Comparison of ENCODE assay signal across 9 cellular contexts in the genomic region with DNA sequence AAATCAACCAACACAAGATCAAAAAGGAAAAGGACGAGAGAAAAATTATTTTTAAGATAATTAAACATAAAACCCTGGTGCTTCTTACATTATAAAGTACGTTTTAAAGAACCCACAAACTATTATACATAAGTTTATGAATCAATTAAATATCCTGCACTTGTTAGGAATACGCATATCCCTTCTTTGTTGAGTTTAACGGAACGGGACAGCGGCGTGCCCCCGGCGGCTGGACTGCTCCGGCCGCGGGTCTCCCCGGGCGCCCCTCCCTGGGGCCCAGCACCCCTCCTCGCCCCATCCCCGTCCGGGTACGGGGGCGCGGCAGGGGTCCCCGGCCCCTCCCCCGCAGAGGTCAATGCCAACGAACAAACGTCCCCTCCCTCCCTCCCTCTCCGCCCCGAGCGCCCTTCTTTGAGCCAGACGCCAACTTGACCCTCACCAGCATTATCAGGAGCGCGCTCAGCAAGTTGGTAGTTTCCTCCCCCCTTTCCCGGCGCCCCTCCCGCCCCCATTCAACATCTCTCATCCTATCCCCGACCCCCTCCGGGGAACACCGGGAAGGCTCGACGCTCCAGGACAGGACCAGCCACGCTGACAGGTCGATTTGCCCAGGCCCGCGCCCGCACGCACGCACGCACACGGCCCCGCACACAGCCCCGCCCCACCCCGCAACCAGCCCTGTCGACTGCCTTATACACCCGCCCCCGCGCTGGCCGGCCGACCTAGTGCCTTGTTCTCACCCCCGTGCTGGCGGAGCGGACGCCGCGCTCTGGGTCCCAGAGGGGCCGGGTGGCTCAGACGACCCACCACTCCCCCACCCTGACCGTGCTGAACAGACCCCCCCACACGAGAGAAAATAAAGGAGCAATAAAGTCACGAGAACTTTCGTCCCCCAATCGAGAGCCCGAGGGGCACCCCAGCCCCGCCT. TPM values are rescaled to one million over a fixed set of nuclear protein-coding genes. Genes with fewer than 3 reads are reported as not detected.
DNase-seq lines count a peak whose midpoint lies in the region; ATAC-seq and TF ChIP-seq lines count a peak whose summit lies in the region.
"Had no signal": no experiment of that assay in that cellular context is flagged by ENCODE, and none has a peak within 500 bp of the region (broad histone marks: within the 10 kb centered on the region; RNA-seq: fewer than 3 reads in every experiment).

No MANE protein-coding gene starts in this region.

- TF ChIP-seq POLR2A in breast epithelium (IDR thresholded peaks at IDR 0.05): no peak

- no peaks in the 10 kb centered on the region for H3K36me3 ChIP-seq in A673 (ENCODE audit: insufficient read depth, low read length, poor library complexity, severe bottlenecking)
- H3K36me3 ChIP-seq in breast epithelium: no peaks in the 10 kb centered on the region

- CTCF ChIA-PET in A673 (lab: Charles Lee): no interaction called here

- H3K27me3 ChIP-seq in A673 (replicated peaks; ENCODE audit: insufficient read depth, low read depth, low read length, poor library complexity) (no peaks in the 10 kb centered on the region), breast epithelium (no peaks in the 10 kb centered on the region)

- H3K27ac Mint-ChIP-seq in naive B cell: peak overlapping the region; percentile 86 to 99 (median 96)

- H3K27ac ChIP-seq in A673 (ENCODE audit: low read depth, low read length, poor library complexity, severe bottlenecking) (no peak overlapping the region), breast epithelium (peak overlapping the region; percentile 68 to 80)

- TF ChIP-seq CTCF in A673 (conservative IDR thresholded peaks at IDR 0.05; ENCODE audit: low read depth, low read length) (no peak), breast epithelium (IDR thresholded peaks at IDR 0.05) (no peak)

- H3K9me3 Mint-ChIP-seq in naive B cell: no peaks in the 10 kb centered on the region

- peaks cover 19% of the 10 kb centered on the region for H3K4me1 ChIP-seq in A673 (ENCODE audit: insufficient read depth, low read length, poor library complexity, severe bottlenecking)
- peaks cover 0 to 2% of the 10 kb centered on the region in 2 donors for H3K4me1 ChIP-seq in breast epithelium

- H3K36me3 Mint-ChIP-seq in naive B cell: peaks cover 9% of the 10 kb centered on the region in 2 donors

- H3K9me3 ChIP-seq in A673 (ENCODE audit: low read depth, low read length, poor library complexity, severe bottlenecking) (no peaks in the 10 kb centered on the region), breast epithelium (no peaks in the 10 kb centered on the region)

- BruUV-seq in A673 (replicated peaks; lab: Mats Ljungman, UMichigan): TSS peak; percentile 81

- no peak overlapping the region for H3K4me3 ChIP-seq in A673 (ENCODE audit: low read depth, low read length, poor library complexity, severe bottlenecking)
- H3K4me3 ChIP-seq in breast epithelium: peak overlapping the region; percentile 31 to 59 (median 40)

- DNase-seq in A673 (ENCODE audit: low spot score) (no peak), KG1 (lab: John Stamatoyannopoulos, UW) (peak; percentile 59), breast epithelium (ENCODE audit: low spot score in 2 of 2) (no peak), naive B cell (peak; percentile 56), globus pallidus (ENCODE audit: low spot score) (no peak)
- DNase-seq: NK-92 treated with Interleukin-12 subunit alpha and Interleukin-12 subunit beta, amount 100 ng/mL, for 24 hours had no signal

- peak overlapping the region; percentile 89 to 98 (median 97) for H3K4me3 Mint-ChIP-seq in naive B cell

- POLR2A ChIA-PET in A673 (lab: Charles Lee; ENCODE audit: low non-redundant PET): no interaction called here

- H3K4me1 Mint-ChIP-seq in naive B cell: peaks cover 35 to 62% (median 44%) of the 10 kb centered on the region in 3 donors

- H3K27me3 Mint-ChIP-seq in naive B cell: no peaks in the 10 kb centered on the region

- intact Hi-C loops in A673 (cut with micrococcal nuclease; ENCODE audit: unreplicated experiment) (no loop called here), breast epithelium (cut with DNase I; ENCODE audit: low total_unique reads) (no loop called here)

- ATAC-seq in naive B cell (ENCODE audit: low read depth in 2 of 2) (peak; percentile 8), GM21619 (IDR thresholded peaks at IDR 0.05; ENCODE audit: unreplicated experiment) (no peak), HG03354 (IDR thresholded peaks at IDR 0.05; ENCODE audit: poor library complexity, severe bottlenecking, unreplicated experiment) (no peak), HG02798 (IDR thresholded peaks at IDR 0.05; ENCODE audit: poor library complexity, unreplicated experiment) (no peak)

RNA-seq across cellular contexts. Expression of a gene that starts 5.1 kb away (rescaled TPM):
- total RNA-seq in A673 (2021) (not detected in 2 replicates), breast epithelium (10 to 100 TPM in 1 of 3 donors, 1 to 10 TPM in 2; 7.0 to 21.0 (median 9.2) TPM)
- 10 to 100 TPM; 39.9 to 88.3 (median 50.8) TPM for polyA plus RNA-seq in naive B cell (ENCODE audit: low read depth in 6 of 6)

RNA-seq across cellular contexts. Expression of a gene that starts 18.9 kb away (rescaled TPM):
- total RNA-seq in A673 (2021) (85.7 and 109 TPM in 2 replicates), breast epithelium (10 to 100 TPM; 29.7 to 37.4 (median 31.7) TPM)
- 10 to 100 TPM; 20.2 to 36.3 (median 24.1) TPM for polyA plus RNA-seq in naive B cell (ENCODE audit: low read depth in 6 of 6)

RNA-seq across cellular contexts. Expression of a gene that starts 20.5 kb away (rescaled TPM):
- total RNA-seq in A673 (2021) (119 and 126 TPM in 2 replicates), breast epithelium (10 to 100 TPM in 2 of 3 donors, 1 to 10 TPM in 1; 8.5 to 20.5 (median 19.7) TPM)
- 1 to 10 TPM in 2 of 6 donors, under 1 TPM in 4; 0.47 to 1.4 (median 0.67) TPM for polyA plus RNA-seq in naive B cell (ENCODE audit: low read depth in 6 of 6)

RNA-seq across cellular contexts. Expression of a gene that starts 52.6 kb away (rescaled TPM):
- 63.3 and 69.5 TPM in 2 replicates for total RNA-seq in A673 (2021)
- total RNA-seq in breast epithelium: 10 to 100 TPM; 74.6 to 78.3 (median 75.2) TPM
- 10 to 100 TPM; 48.2 to 84.3 (median 60.0) TPM for polyA plus RNA-seq in naive B cell (ENCODE audit: low read depth in 6 of 6)

RNA-seq across cellular contexts. Expression of a gene that starts 52.6 kb away (rescaled TPM):
- total RNA-seq in A673 (2021) (148 and 164 TPM in 2 replicates), breast epithelium (100 to 1,000 TPM in 1 of 3 donors, 10 to 100 TPM in 2; 20.6 to 146 (median 79.6) TPM)
- 1,000 to 10,000 TPM in 2 of 6 donors, 100 to 1,000 TPM in 4; 351 to 1,131 (median 562) TPM for polyA plus RNA-seq in naive B cell (ENCODE audit: low read depth in 6 of 6)

Comparison
In these comparisons a context has a peak if more than half of its experiments do, and no peak if none do; other contexts are left out.
1. DNase-seq: peak in KG1 (single experiment) and naive B cell (single experiment); none in A673 (single experiment), breast epithelium (0 of 2) and globus pallidus (single experiment).
2. ATAC-seq: peak in naive B cell (2 of 2); none in GM21619 (single experiment), HG03354 (single experiment) and HG02798 (single experiment).